In the genomic region with DNA sequence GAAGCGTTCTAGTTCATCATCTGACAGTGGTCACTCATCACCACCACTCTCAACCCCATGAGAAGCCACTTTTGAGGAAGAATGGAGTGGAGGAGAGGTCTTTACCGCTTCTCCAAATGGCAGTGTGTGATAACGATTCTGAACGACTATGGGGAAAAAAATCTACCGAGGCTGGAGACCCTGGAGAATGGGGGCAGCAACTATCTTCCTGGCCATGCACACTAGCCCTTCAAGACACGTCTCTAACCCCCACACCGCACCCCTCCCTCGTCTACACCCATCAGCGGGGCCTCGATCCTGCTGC, we compare ENCODE assay signal across 8 cellular contexts. TPM values are rescaled to one million over a fixed set of nuclear protein-coding genes. Genes with fewer than 3 reads are reported as not detected.
DNase-seq lines count a peak whose midpoint lies in the region; ATAC-seq and TF ChIP-seq lines count a peak whose summit lies in the region.

No MANE protein-coding gene starts in this region.

- no peak overlapping the region for H2AFZ ChIP-seq in Karpas-422 (ENCODE audit: low read length)

- DNase-seq in NCI-H2171 (lab: John Stamatoyannopoulos, UW) (peak; percentile 97), NCI-H2171 treated with DMSO at 0.1 percent for 48 hours (lab: John Stamatoyannopoulos, UW) (no peak), Karpas-422 (no peak), coronary artery (ENCODE audit: low spot score) (no peak)
- DNase-seq in effector CD8-positive, alpha-beta T cell (lab: John Stamatoyannopoulos, UW), result no peak
- DNase-seq in stimulated activated CD4-positive, alpha-beta T cell treated with anti-CD3 and anti-CD28 coated beads, Interleukin-1b, Interleukin-23, amount 100 ng/mL, for 48 hours, result no peak

- H3K9me3 ChIP-seq in Karpas-422 (ENCODE audit: low read length), result no peaks in the 10 kb centered on the region
- H3K9me3 ChIP-seq in mononuclear cell (ENCODE audit: low read depth, low read length), result no peaks in the 10 kb centered on the region

- H3K9me2 ChIP-seq in Karpas-422 (replicated peaks; ENCODE audit: insufficient read depth, low read length), result no peaks in the 10 kb centered on the region

- peaks cover 16% of the 10 kb centered on the region for H3K79me2 ChIP-seq in Karpas-422 (ENCODE audit: low read length)

- no peaks in the 10 kb centered on the region for H4K20me1 ChIP-seq in Karpas-422 (ENCODE audit: insufficient read depth, low read depth, low read length)

- ATAC-seq in HG03095 (IDR thresholded peaks at IDR 0.05; ENCODE audit: unreplicated experiment), result no peak

- no peak for TF ChIP-seq CTCF in coronary artery (IDR thresholded peaks at IDR 0.05)

- H3K27ac ChIP-seq in Karpas-422 (ENCODE audit: low read length), result no peak overlapping the region
- peak overlapping the region; percentile 52 to 94 for H3K27ac ChIP-seq in coronary artery

- no peaks in the 10 kb centered on the region for H3K27me3 ChIP-seq in Karpas-422 (ENCODE audit: low read length)
- no peaks in the 10 kb centered on the region for H3K27me3 ChIP-seq in mononuclear cell (ENCODE audit: insufficient read depth, low read length)

- H3K4me1 ChIP-seq in Karpas-422 (ENCODE audit: low read length) (peaks cover 14% of the 10 kb centered on the region), mononuclear cell (ENCODE audit: insufficient read depth, low read length) (peaks cover 21% of the 10 kb centered on the region)

- H3K36me3 ChIP-seq in Karpas-422 (ENCODE audit: insufficient read depth, low read length), result peaks cover 5% of the 10 kb centered on the region; the same call in 1 of the 2 replicates

- H3K4me3 ChIP-seq in Karpas-422 (ENCODE audit: low read length) (peak overlapping the region; percentile 81), coronary artery (peak overlapping the region; percentile 95), mononuclear cell (ENCODE audit: low read length) (peak overlapping the region; percentile 66)

- H3K4me2 ChIP-seq in Karpas-422 (ENCODE audit: low read depth, low read length, poor library complexity, severe bottlenecking), result peak overlapping the region; percentile 83

- peak overlapping the region; percentile 76 for H3K9ac ChIP-seq in Karpas-422 (ENCODE audit: low read length)

RNA-seq across cellular contexts. Expression of gene ING4, which starts 0.4 kb away (rescaled TPM):
- total RNA-seq in Karpas-422 (2014; rRNA removed; shearing (Covaris generic); ENCODE audit: low replicate concordance), result 40.1 and 52.9 TPM in 2 replicates
- total RNA-seq in mononuclear cell, result 31.3 TPM

RNA-seq across cellular contexts. Expression of gene ACRBP, which starts 15.3 kb away (rescaled TPM):
- total RNA-seq in Karpas-422 (2014; rRNA removed; shearing (Covaris generic); ENCODE audit: low replicate concordance), result 2.2 and 4.2 TPM in 2 replicates
- 24.1 TPM for total RNA-seq in mononuclear cell

RNA-seq across cellular contexts. Expression of gene ZNF384, which starts 26.6 kb away (rescaled TPM):
- 35.5 and 39.2 TPM in 2 replicates for total RNA-seq in Karpas-422 (2014; rRNA removed; shearing (Covaris generic); ENCODE audit: low replicate concordance)
- 23.2 TPM for total RNA-seq in mononuclear cell

RNA-seq across cellular contexts. Expression of gene LPAR5, which starts 26.8 kb away (rescaled TPM):
- 10.3 and 14.6 TPM in 2 replicates for total RNA-seq in Karpas-422 (2014; rRNA removed; shearing (Covaris generic); ENCODE audit: low replicate concordance)
- total RNA-seq in mononuclear cell, result 4.1 TPM

RNA-seq across cellular contexts. Expression of gene PIANP, which starts 38.1 kb away (rescaled TPM):
- total RNA-seq in Karpas-422 (2014; rRNA removed; shearing (Covaris generic); ENCODE audit: low replicate concordance), result not detected in 2 replicates
- not detected for total RNA-seq in mononuclear cell
